Comparison of ENCODE assay signal across 2 cellular contexts in the genomic region with DNA sequence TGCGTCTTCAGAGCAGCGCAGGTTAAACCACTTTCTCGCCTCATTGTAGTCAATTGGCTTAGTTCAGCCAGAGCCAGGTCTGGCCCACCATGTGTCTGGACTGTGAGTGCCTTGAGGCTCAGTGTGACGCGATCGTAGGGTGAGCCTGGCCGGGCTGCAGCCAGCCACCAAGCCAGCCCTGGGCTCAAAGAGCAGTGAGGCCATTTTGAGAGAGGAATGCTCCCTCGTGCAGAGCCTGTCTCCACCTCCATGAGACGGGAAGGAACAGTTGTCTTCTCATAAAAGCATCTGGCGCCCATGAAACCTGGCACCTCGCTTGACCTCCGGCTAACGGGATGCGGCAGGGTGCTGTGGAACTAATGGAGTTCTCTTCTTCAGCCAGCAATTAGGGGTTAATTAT.
TF ChIP-seq lines count a peak whose summit lies in the region.

No MANE protein-coding gene starts in this region.

TF ChIP-seq in SK-N-SH, 30 proteins besides CTCF, POLR2A, EP300 and RAD21:
- TF ChIP-seq MXI1 (IDR thresholded peaks at IDR 0.05; ENCODE audit: low read depth, low read length) (peak; percentile 30; the same call in 1 of the 2 replicates), MEF2A (IDR thresholded peaks at IDR 0.05; ENCODE audit: borderline replicate concordance, low read depth) (no peak), NRF1 (IDR thresholded peaks at IDR 0.05; ENCODE audit: low read depth, low read length) (no peak)

TF ChIP-seq in SK-N-SH treated with all-trans-retinoic acid at 6 μM for 48 hours, 23 proteins besides CTCF, POLR2A, EP300 and RAD21:
- TF ChIP-seq, protein P1, sequence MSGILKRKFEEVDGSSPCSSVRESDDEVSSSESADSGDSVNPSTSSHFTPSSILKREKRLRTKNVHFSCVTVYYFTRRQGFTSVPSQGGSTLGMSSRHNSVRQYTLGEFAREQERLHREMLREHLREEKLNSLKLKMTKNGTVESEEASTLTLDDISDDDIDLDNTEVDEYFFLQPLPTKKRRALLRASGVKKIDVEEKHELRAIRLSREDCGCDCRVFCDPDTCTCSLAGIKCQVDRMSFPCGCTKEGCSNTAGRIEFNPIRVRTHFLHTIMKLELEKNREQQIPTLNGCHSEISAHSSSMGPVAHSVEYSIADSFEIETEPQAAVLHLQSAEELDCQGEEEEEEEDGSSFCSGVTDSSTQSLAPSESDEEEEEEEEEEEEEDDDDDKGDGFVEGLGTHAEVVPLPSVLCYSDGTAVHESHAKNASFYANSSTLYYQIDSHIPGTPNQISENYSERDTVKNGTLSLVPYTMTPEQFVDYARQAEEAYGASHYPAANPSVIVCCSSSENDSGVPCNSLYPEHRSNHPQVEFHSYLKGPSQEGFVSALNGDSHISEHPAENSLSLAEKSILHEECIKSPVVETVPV (CRISPR knock-in tag; IDR thresholded peaks at IDR 0.05), result no peak
- no peak for TF ChIP-seq ZNF8 (CRISPR knock-in tag; IDR thresholded peaks at IDR 0.05)
- TF ChIP-seq POU6F1 (CRISPR knock-in tag; IDR thresholded peaks at IDR 0.05; ENCODE audit: borderline replicate concordance, low read depth), result no peak
- no peak for TF ChIP-seq ZFP30 (CRISPR knock-in tag; IDR thresholded peaks at IDR 0.05)
- TF ChIP-seq, protein P2, sequence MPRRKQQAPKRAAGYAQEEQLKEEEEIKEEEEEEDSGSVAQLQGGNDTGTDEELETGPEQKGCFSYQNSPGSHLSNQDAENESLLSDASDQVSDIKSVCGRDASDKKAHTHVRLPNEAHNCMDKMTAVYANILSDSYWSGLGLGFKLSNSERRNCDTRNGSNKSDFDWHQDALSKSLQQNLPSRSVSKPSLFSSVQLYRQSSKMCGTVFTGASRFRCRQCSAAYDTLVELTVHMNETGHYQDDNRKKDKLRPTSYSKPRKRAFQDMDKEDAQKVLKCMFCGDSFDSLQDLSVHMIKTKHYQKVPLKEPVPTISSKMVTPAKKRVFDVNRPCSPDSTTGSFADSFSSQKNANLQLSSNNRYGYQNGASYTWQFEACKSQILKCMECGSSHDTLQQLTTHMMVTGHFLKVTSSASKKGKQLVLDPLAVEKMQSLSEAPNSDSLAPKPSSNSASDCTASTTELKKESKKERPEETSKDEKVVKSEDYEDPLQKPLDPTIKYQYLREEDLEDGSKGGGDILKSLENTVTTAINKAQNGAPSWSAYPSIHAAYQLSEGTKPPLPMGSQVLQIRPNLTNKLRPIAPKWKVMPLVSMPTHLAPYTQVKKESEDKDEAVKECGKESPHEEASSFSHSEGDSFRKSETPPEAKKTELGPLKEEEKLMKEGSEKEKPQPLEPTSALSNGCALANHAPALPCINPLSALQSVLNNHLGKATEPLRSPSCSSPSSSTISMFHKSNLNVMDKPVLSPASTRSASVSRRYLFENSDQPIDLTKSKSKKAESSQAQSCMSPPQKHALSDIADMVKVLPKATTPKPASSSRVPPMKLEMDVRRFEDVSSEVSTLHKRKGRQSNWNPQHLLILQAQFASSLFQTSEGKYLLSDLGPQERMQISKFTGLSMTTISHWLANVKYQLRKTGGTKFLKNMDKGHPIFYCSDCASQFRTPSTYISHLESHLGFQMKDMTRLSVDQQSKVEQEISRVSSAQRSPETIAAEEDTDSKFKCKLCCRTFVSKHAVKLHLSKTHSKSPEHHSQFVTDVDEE (CRISPR knock-in tag; IDR thresholded peaks at IDR 0.05), result no peak
- no peak for TF ChIP-seq SNAI2 (CRISPR knock-in tag; IDR thresholded peaks at IDR 0.05)
- no peak for TF ChIP-seq PPARA (CRISPR knock-in tag; IDR thresholded peaks at IDR 0.05; ENCODE audit: borderline replicate concordance)
- TF ChIP-seq ARNTL (CRISPR knock-in tag; IDR thresholded peaks at IDR 0.05; ENCODE audit: borderline replicate concordance, low read depth), result no peak
- TF ChIP-seq ISL1 (CRISPR knock-in tag; IDR thresholded peaks at IDR 0.05), result no peak
- TF ChIP-seq ZNF70 (CRISPR knock-in tag; IDR thresholded peaks at IDR 0.05), result no peak
- TF ChIP-seq ZFP3 (CRISPR knock-in tag; IDR thresholded peaks at IDR 0.05), result no peak
- no peak for TF ChIP-seq ESRRG (CRISPR knock-in tag; IDR thresholded peaks at IDR 0.05)
- no peak for TF ChIP-seq PATZ1 (CRISPR knock-in tag; IDR thresholded peaks at IDR 0.05; ENCODE audit: borderline replicate concordance)
- no peak for TF ChIP-seq ZC3H10 (CRISPR knock-in tag; IDR thresholded peaks at IDR 0.05)
- TF ChIP-seq CSDC2 (CRISPR knock-in tag; IDR thresholded peaks at IDR 0.05), result no peak
- no peak for TF ChIP-seq TCF4 (CRISPR knock-in tag; IDR thresholded peaks at IDR 0.05; ENCODE audit: borderline replicate concordance)
- no peak for TF ChIP-seq OSR1 (CRISPR knock-in tag; IDR thresholded peaks at IDR 0.05)
- no peak for TF ChIP-seq RARB (CRISPR knock-in tag; IDR thresholded peaks at IDR 0.05)
- TF ChIP-seq BACH2 (CRISPR knock-in tag; IDR thresholded peaks at IDR 0.05; ENCODE audit: borderline replicate concordance), result no peak
